ENCODE assay signal across 10 cellular contexts in the genomic region with DNA sequence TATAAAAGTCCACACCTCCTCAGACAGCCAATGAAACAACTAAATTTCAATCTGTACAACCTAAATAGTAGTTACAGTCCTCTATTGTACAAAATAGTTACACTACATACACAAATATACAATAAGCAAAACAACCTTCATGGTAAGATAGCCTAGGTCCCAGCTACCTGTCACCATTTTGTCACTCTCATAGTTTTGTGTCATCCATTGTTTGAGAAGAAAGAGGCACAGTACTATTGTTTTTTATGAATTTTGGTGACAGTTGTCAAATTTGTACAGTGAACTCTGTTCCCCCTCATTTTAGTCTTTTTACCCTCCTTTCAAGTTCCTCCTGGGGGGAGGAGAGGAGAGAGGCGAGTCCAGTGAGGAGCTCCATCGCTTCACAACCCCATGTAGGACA.
DNase-seq lines count a peak whose midpoint lies in the region; ATAC-seq, FAIRE-seq and TF ChIP-seq lines count a peak whose summit lies in the region.
"Had no signal": no experiment of that assay in that cellular context is flagged by ENCODE, and none has a peak within 500 bp of the region (broad histone marks: within the 10 kb centered on the region; RNA-seq: fewer than 3 reads in every experiment).

No MANE protein-coding gene starts in this region.

- no peak for ATAC-seq in WTC11

- H3K4me1 Mint-ChIP-seq in WTC11: peaks cover 22% of the 10 kb centered on the region

- H3K9me3 ChIP-seq in HUES6 (ENCODE audit: control insufficient read depth, insufficient read depth, low read depth, low read length): no peaks in the 10 kb centered on the region
- no peaks in the 10 kb centered on the region for H3K9me3 ChIP-seq in liver (ENCODE audit: control insufficient read depth in 4 of 4, low read length in 3 of 4)
- H3K9me3 ChIP-seq in stomach smooth muscle (ENCODE audit: control insufficient read depth in 2 of 2, low read length in 2 of 2): no peaks in the 10 kb centered on the region

- H3K27me3 Mint-ChIP-seq in WTC11 (ENCODE audit: low read depth): no peaks in the 10 kb centered on the region

- FAIRE-seq in bronchial epithelial cell (lab: Jason Lieb, UNC): no peak
- FAIRE-seq: urothelium cell line had no signal

- DNase-seq in bronchial epithelial cell (ENCODE audit: low read depth) (no peak), retina (no peak), WTC11 (ENCODE audit: low spot score) (no peak), amniotic stem cell (lab: John Stamatoyannopoulos, UW) (no peak), G401 (ENCODE audit: low spot score) (no peak)
- DNase-seq: activated naive CD4-positive, alpha-beta T cell had no signal

- no peak overlapping the region for H3K4me3 Mint-ChIP-seq in WTC11

- no peak overlapping the region for H3K27ac Mint-ChIP-seq in WTC11

- H3K9ac ChIP-seq in HUES6 (ENCODE audit: low read length) (no peak overlapping the region), liver (ENCODE audit: low read depth in 1 of 2, low read length in 2 of 2) (peak overlapping the region in 1 of 2 donors; percentile 98), stomach smooth muscle (ENCODE audit: low read length in 2 of 2) (peak overlapping the region; percentile 37 to 100)

- POLR2A ChIA-PET in WTC11 (lab: Charles Lee): interaction anchor here (1.0 to 4.5 kb wide), 6 partner anchors 16 to 484 kb away, joined by 3 to 60 read pairs (median 5); no protein-coding TSS in a partner anchor

- peak overlapping the region; percentile 90; the same call in 1 of the 2 replicates for H3K4me3 ChIP-seq in HUES6 (ENCODE audit: low read depth, low read length)
- H3K4me3 ChIP-seq in bronchial epithelial cell (ENCODE audit: low read depth, low read length): peak overlapping the region; percentile 65
- peak overlapping the region in 1 of 3 donors; percentile 88 for H3K4me3 ChIP-seq in liver (ENCODE audit: low read depth in 1 of 3, low read length in 3 of 3)
- H3K4me3 ChIP-seq in stomach smooth muscle (ENCODE audit: low read length in 2 of 2): peak overlapping the region; percentile 98 to 99

- TF ChIP-seq RAD21 in liver (IDR thresholded peaks at IDR 0.05): no peak

- peaks cover 23% of the 10 kb centered on the region for H3K36me3 ChIP-seq in HUES6 (ENCODE audit: control insufficient read depth, insufficient read depth, low read length)
- peaks cover 7% of the 10 kb centered on the region for H3K36me3 ChIP-seq in bronchial epithelial cell (ENCODE audit: control insufficient read depth, insufficient read depth, low read length)
- H3K36me3 ChIP-seq in liver (ENCODE audit: control insufficient read depth in 4 of 4, insufficient read depth in 3 of 4, low read depth in 1 of 4, low read length in 3 of 4): peaks cover 7 to 10% (median 9%) of the 10 kb centered on the region in 4 donors
- H3K36me3 ChIP-seq in stomach smooth muscle (ENCODE audit: control insufficient read depth in 2 of 2, insufficient read depth in 2 of 2, low read length in 2 of 2): peaks cover 15 to 17% of the 10 kb centered on the region in 2 donors

- H3K4me1 ChIP-seq in HUES6 (ENCODE audit: control insufficient read depth, insufficient read depth, low read length) (peaks cover 13% of the 10 kb centered on the region), liver (ENCODE audit: control insufficient read depth in 4 of 4, insufficient read depth in 4 of 4, low read length in 3 of 4) (peaks cover 3 to 19% (median 15%) of the 10 kb centered on the region in 4 donors), stomach smooth muscle (ENCODE audit: control insufficient read depth, insufficient read depth, low read length) (peaks cover 16% of the 10 kb centered on the region)

- TF ChIP-seq CTCF in bronchial epithelial cell (IDR thresholded peaks at IDR 0.05; ENCODE audit: insufficient read depth, low read length, severe bottlenecking) (no peak), liver (IDR thresholded peaks at IDR 0.05; ENCODE audit: low read depth, low read length, missing input control) (no peak), WTC11 (IDR thresholded peaks at IDR 0.05) (no peak)

- WGBS in liver: 93% methylated on average over 2 of the region's 2 CpGs

- in situ Hi-C loops in G401 (cut with HindIII; ENCODE audit: low sequenced_read_pairs): no loop called here

- H3K27ac ChIP-seq in HUES6 (ENCODE audit: low read depth, low read length): no peak overlapping the region
- H3K27ac ChIP-seq in liver (ENCODE audit: low read depth in 1 of 2, low read length in 2 of 2): peak overlapping the region; percentile 87 to 98
- peak overlapping the region; percentile 95 for H3K27ac ChIP-seq in stomach smooth muscle (ENCODE audit: low read length)

- peaks cover 23% of the 10 kb centered on the region for H3K36me3 Mint-ChIP-seq in WTC11

- H3K27me3 ChIP-seq in HUES6 (ENCODE audit: control insufficient read depth, insufficient read depth, low read length): no peaks in the 10 kb centered on the region
- H3K27me3 ChIP-seq in bronchial epithelial cell (ENCODE audit: control insufficient read depth, insufficient read depth, low read length): no peaks in the 10 kb centered on the region
- no peaks in the 10 kb centered on the region for H3K27me3 ChIP-seq in liver (ENCODE audit: control insufficient read depth in 4 of 4, insufficient read depth in 4 of 4, low read length in 3 of 4)
- no peaks in the 10 kb centered on the region for H3K27me3 ChIP-seq in stomach smooth muscle (ENCODE audit: control insufficient read depth in 1 of 2, insufficient read depth in 2 of 2, low read length in 2 of 2)

- CTCF ChIA-PET in WTC11 (lab: Charles Lee): no interaction called here

- H3K9me3 Mint-ChIP-seq in WTC11: no peaks in the 10 kb centered on the region

TF ChIP-seq in liver, 16 proteins besides CTCF, POLR2A, EP300 and RAD21:
- no peak for TF ChIP-seq JUND (IDR thresholded peaks at IDR 0.05)

TF ChIP-seq in WTC11, 78 proteins besides CTCF, POLR2A, EP300 and RAD21:
- TF ChIP-seq ZBTB21 (CRISPR knock-in tag; IDR thresholded peaks at IDR 0.05; ENCODE audit: borderline replicate concordance): no peak
- TF ChIP-seq ZNF121 (CRISPR knock-in tag; IDR thresholded peaks at IDR 0.05): no peak
- TF ChIP-seq CREB1 (CRISPR knock-in tag; IDR thresholded peaks at IDR 0.05): no peak
- TF ChIP-seq ELF4 (CRISPR knock-in tag; IDR thresholded peaks at IDR 0.05; ENCODE audit: low read depth): no peak
- TF ChIP-seq, protein P1, sequence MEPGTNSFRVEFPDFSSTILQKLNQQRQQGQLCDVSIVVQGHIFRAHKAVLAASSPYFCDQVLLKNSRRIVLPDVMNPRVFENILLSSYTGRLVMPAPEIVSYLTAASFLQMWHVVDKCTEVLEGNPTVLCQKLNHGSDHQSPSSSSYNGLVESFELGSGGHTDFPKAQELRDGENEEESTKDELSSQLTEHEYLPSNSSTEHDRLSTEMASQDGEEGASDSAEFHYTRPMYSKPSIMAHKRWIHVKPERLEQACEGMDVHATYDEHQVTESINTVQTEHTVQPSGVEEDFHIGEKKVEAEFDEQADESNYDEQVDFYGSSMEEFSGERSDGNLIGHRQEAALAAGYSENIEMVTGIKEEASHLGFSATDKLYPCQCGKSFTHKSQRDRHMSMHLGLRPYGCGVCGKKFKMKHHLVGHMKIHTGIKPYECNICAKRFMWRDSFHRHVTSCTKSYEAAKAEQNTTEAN (CRISPR knock-in tag; IDR thresholded peaks at IDR 0.05): no peak
- TF ChIP-seq, protein P2, sequence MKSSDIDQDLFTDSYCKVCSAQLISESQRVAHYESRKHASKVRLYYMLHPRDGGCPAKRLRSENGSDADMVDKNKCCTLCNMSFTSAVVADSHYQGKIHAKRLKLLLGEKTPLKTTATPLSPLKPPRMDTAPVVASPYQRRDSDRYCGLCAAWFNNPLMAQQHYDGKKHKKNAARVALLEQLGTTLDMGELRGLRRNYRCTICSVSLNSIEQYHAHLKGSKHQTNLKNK (CRISPR knock-in tag; IDR thresholded peaks at IDR 0.05): no peak
